8 cellular contexts compared by ENCODE assay signal in genomic region chr3:187044206-187044605, GRCh38.
DNase-seq lines count a peak whose midpoint lies in the region; ATAC-seq and TF ChIP-seq lines count a peak whose summit lies in the region.

No MANE protein-coding gene starts in this region.

- POLR2A ChIA-PET in activated CD8-positive, alpha-beta T cell treated with anti-CD3 and anti-CD28 coated beads, Interleukin-2, amount 10 ng/mL, durations not matched to agents 7 days and 5 days (lab: Charles Lee), result interaction anchor here (0.8 to 6.5 kb wide), 3 partner anchors 17 to 95 kb away, joined by 3 to 69 read pairs (median 3); partner anchors contain the start of gene RPL39L

- H3K4me1 ChIP-seq in CD4-positive, CD25-positive, alpha-beta regulatory T cell (ENCODE audit: control insufficient read depth, insufficient read depth, low read length, poor library complexity, severe bottlenecking), result peaks cover 79% of the 10 kb centered on the region
- H3K4me1 ChIP-seq in esophagus squamous epithelium, result peaks cover 0 to 27% (median 9%) of the 10 kb centered on the region in 3 donors

- CTCF ChIA-PET in activated CD8-positive, alpha-beta T cell treated with anti-CD3 and anti-CD28 coated beads, Interleukin-2, amount 10 ng/mL, durations not matched to agents 7 days and 5 days (lab: Charles Lee), result interaction anchor here (0.8 to 2.5 kb wide), 4 partner anchors 17 to 197 kb away, joined by 3 to 15 read pairs (median 4); partner anchors contain the start of gene RPL39L

- DNase-seq in CD4-positive, CD25-positive, alpha-beta regulatory T cell, result no peak
- no peak for DNase-seq in activated CD8-positive, alpha-beta T cell treated with anti-CD3 and anti-CD28 coated beads, Interleukin-2, amount 10 ng/mL, durations not matched to agents 7 days and 5 days
- DNase-seq in esophagus squamous epithelium (lab: John Stamatoyannopoulos, UW) (no peak), brain microvascular endothelial cell (no peak), Right ventricle myocardium inferior (ENCODE audit: missing footprints) (no peak)

- ATAC-seq in CD4-positive, CD25-positive, alpha-beta regulatory T cell (ENCODE audit: low read depth in 2 of 2), result no peak
- peak; percentile 53 for ATAC-seq in GM19328 (IDR thresholded peaks at IDR 0.05; ENCODE audit: unreplicated experiment)
- ATAC-seq in HG03342 (IDR thresholded peaks at IDR 0.05; ENCODE audit: unreplicated experiment), result peak; percentile 70
- ATAC-seq in activated CD8-positive, alpha-beta T cell treated with anti-CD3 and anti-CD28 coated beads, Interleukin-2, amount 10 ng/mL, durations not matched to agents 7 days and 5 days, result no peak
- ATAC-seq in stimulated activated memory B cell treated with anti-CD40 and anti-IgM and Interleukin-4, amounts not matched to agents 10 μg/mL and 1 μg/mL and 100 μg/mL, for 72 hours, result peak; percentile 90
- ATAC-seq in Right ventricle myocardium inferior, result no peak

- TF ChIP-seq CTCF in esophagus squamous epithelium (IDR thresholded peaks at IDR 0.05) (no peak), brain microvascular endothelial cell (IDR thresholded peaks at IDR 0.05; ENCODE audit: low read depth, low read length, missing control alignments) (no peak)

- H3K36me3 ChIP-seq in CD4-positive, CD25-positive, alpha-beta regulatory T cell (ENCODE audit: control insufficient read depth, insufficient read depth, low read length), result peaks cover 69% of the 10 kb centered on the region
- H3K36me3 ChIP-seq in esophagus squamous epithelium (peaks cover 0 to 29% (median 0%) of the 10 kb centered on the region in 3 donors), brain microvascular endothelial cell (replicated peaks) (no peaks in the 10 kb centered on the region)

- peak overlapping the region; percentile 65 to 94 (median 87) for H3K27ac Mint-ChIP-seq in CD4-positive, CD25-positive, alpha-beta regulatory T cell
- H3K27ac Mint-ChIP-seq in activated CD8-positive, alpha-beta T cell treated with anti-CD3 and anti-CD28 coated beads, Interleukin-2, amount 10 ng/mL, durations not matched to agents 7 days and 5 days, result peak overlapping the region; percentile 70
- peak overlapping the region; percentile 86 for H3K27ac Mint-ChIP-seq in stimulated activated memory B cell treated with anti-CD40 and anti-IgM and Interleukin-4, amounts not matched to agents 10 μg/mL and 1 μg/mL and 100 μg/mL, for 72 hours

- intact Hi-C loops in esophagus squamous epithelium (cut with DNase I) (no loop called here), Right ventricle myocardium inferior (cut with DNase I) (no loop called here)

- H3K27me3 Mint-ChIP-seq in CD4-positive, CD25-positive, alpha-beta regulatory T cell, result no peaks in the 10 kb centered on the region
- no peaks in the 10 kb centered on the region for H3K27me3 Mint-ChIP-seq in activated CD8-positive, alpha-beta T cell treated with anti-CD3 and anti-CD28 coated beads, Interleukin-2, amount 10 ng/mL, durations not matched to agents 7 days and 5 days (ENCODE audit: low read depth)
- H3K27me3 Mint-ChIP-seq in stimulated activated memory B cell treated with anti-CD40 and anti-IgM and Interleukin-4, amounts not matched to agents 10 μg/mL and 1 μg/mL and 100 μg/mL, for 72 hours, result no peaks in the 10 kb centered on the region

- H3K36me3 Mint-ChIP-seq in CD4-positive, CD25-positive, alpha-beta regulatory T cell, result peaks cover 73% of the 10 kb centered on the region
- peaks cover 91% of the 10 kb centered on the region for H3K36me3 Mint-ChIP-seq in activated CD8-positive, alpha-beta T cell treated with anti-CD3 and anti-CD28 coated beads, Interleukin-2, amount 10 ng/mL, durations not matched to agents 7 days and 5 days (ENCODE audit: low read depth)
- peaks cover 90% of the 10 kb centered on the region for H3K36me3 Mint-ChIP-seq in stimulated activated memory B cell treated with anti-CD40 and anti-IgM and Interleukin-4, amounts not matched to agents 10 μg/mL and 1 μg/mL and 100 μg/mL, for 72 hours

- H3K27me3 ChIP-seq in CD4-positive, CD25-positive, alpha-beta regulatory T cell (ENCODE audit: control insufficient read depth, insufficient read depth, low read length), result no peaks in the 10 kb centered on the region
- H3K27me3 ChIP-seq in esophagus squamous epithelium (no peaks in the 10 kb centered on the region), brain microvascular endothelial cell (replicated peaks) (no peaks in the 10 kb centered on the region)

- TF ChIP-seq POLR2A in esophagus squamous epithelium (IDR thresholded peaks at IDR 0.05), result no peak

- 55 to 65% methylated on average over 3 of the region's 3 CpGs for WGBS in esophagus squamous epithelium, 2 donors

- peak overlapping the region; percentile 52 for H3K27ac ChIP-seq in CD4-positive, CD25-positive, alpha-beta regulatory T cell (ENCODE audit: insufficient read depth, low read length, poor library complexity, severe bottlenecking)
- peak overlapping the region in 2 of 4 donors; percentile 26 to 51 for H3K27ac ChIP-seq in esophagus squamous epithelium
- no peak overlapping the region for H3K27ac ChIP-seq in brain microvascular endothelial cell

- in situ Hi-C loops in brain microvascular endothelial cell (cut with HindIII; ENCODE audit: low pct_ligation_motif_present, low sequenced_read_pairs), result no loop called here

- peak overlapping the region; percentile 13 for H3K4me3 ChIP-seq in CD4-positive, CD25-positive, alpha-beta regulatory T cell (ENCODE audit: low read depth, low read length)
- H3K4me3 ChIP-seq in esophagus squamous epithelium, result no peak overlapping the region
- no peak overlapping the region for H3K4me3 ChIP-seq in brain microvascular endothelial cell (ENCODE audit: low read depth, low read length)

- H3K4me3 Mint-ChIP-seq in CD4-positive, CD25-positive, alpha-beta regulatory T cell, result peak overlapping the region in 3 of 4 donors; percentile 49 to 66 (median 56)
- peak overlapping the region; percentile 61 for H3K4me3 Mint-ChIP-seq in activated CD8-positive, alpha-beta T cell treated with anti-CD3 and anti-CD28 coated beads, Interleukin-2, amount 10 ng/mL, durations not matched to agents 7 days and 5 days
- H3K4me3 Mint-ChIP-seq in stimulated activated memory B cell treated with anti-CD40 and anti-IgM and Interleukin-4, amounts not matched to agents 10 μg/mL and 1 μg/mL and 100 μg/mL, for 72 hours, result peak overlapping the region; percentile 42

- no peaks in the 10 kb centered on the region for H3K9me3 ChIP-seq in CD4-positive, CD25-positive, alpha-beta regulatory T cell (ENCODE audit: control insufficient read depth in 2 of 2, low read length in 2 of 2)
- H3K9me3 ChIP-seq in esophagus squamous epithelium, result no peaks in the 10 kb centered on the region

- peaks cover 0 to 1% (median 0%) of the 10 kb centered on the region in 7 donors for H3K9me3 Mint-ChIP-seq in CD4-positive, CD25-positive, alpha-beta regulatory T cell
- no peaks in the 10 kb centered on the region for H3K9me3 Mint-ChIP-seq in activated CD8-positive, alpha-beta T cell treated with anti-CD3 and anti-CD28 coated beads, Interleukin-2, amount 10 ng/mL, durations not matched to agents 7 days and 5 days (ENCODE audit: insufficient read depth)
- no peaks in the 10 kb centered on the region for H3K9me3 Mint-ChIP-seq in stimulated activated memory B cell treated with anti-CD40 and anti-IgM and Interleukin-4, amounts not matched to agents 10 μg/mL and 1 μg/mL and 100 μg/mL, for 72 hours

- peaks cover 25 to 98% (median 80%) of the 10 kb centered on the region in 4 donors for H3K4me1 Mint-ChIP-seq in CD4-positive, CD25-positive, alpha-beta regulatory T cell
- H3K4me1 Mint-ChIP-seq in activated CD8-positive, alpha-beta T cell treated with anti-CD3 and anti-CD28 coated beads, Interleukin-2, amount 10 ng/mL, durations not matched to agents 7 days and 5 days (ENCODE audit: low read depth), result peaks cover 74% of the 10 kb centered on the region
- peaks cover 88% of the 10 kb centered on the region for H3K4me1 Mint-ChIP-seq in stimulated activated memory B cell treated with anti-CD40 and anti-IgM and Interleukin-4, amounts not matched to agents 10 μg/mL and 1 μg/mL and 100 μg/mL, for 72 hours

Comparison
In these comparisons a context has a peak if more than half of its experiments do, and no peak if none do; other contexts are left out.
1. ATAC-seq: peak in GM19328 (single experiment), HG03342 (single experiment) and stimulated activated memory B cell treated with anti-CD40 and anti-IgM and Interleukin-4, amounts not matched to agents 10 μg/mL and 1 μg/mL and 100 μg/mL, for 72 hours (single experiment); none in CD4-positive, CD25-positive, alpha-beta regulatory T cell (0 of 2), activated CD8-positive, alpha-beta T cell treated with anti-CD3 and anti-CD28 coated beads, Interleukin-2, amount 10 ng/mL, durations not matched to agents 7 days and 5 days (single experiment) and Right ventricle myocardium inferior (single experiment).
2. Peak in every context shown above with its lines, with median percentiles within 50 percentile points of each other: H3K27ac Mint-ChIP-seq and H3K4me3 Mint-ChIP-seq.